Comparison of ENCODE assay signal across 2 cellular contexts in genomic region chr4:27490315-27490714, GRCh38.
TF ChIP-seq lines count a peak whose summit lies in the region.

No MANE protein-coding gene starts in this region.

TF ChIP-seq in H1, 55 proteins besides CTCF, POLR2A, EP300 and RAD21 (continued from another document):
- no peak for TF ChIP-seq CHD7 (IDR thresholded peaks at IDR 0.05; ENCODE audit: insufficient replicate concordance, low read length)
- TF ChIP-seq ATF3 (IDR thresholded peaks at IDR 0.05; ENCODE audit: insufficient read depth, low read depth, low read length), result no peak
- no peak for TF ChIP-seq SAP30 (IDR thresholded peaks at IDR 0.05; ENCODE audit: insufficient read depth, insufficient replicate concordance, low read length)
- no peak for TF ChIP-seq ATF2 (IDR thresholded peaks at IDR 0.05; ENCODE audit: low read length)
- TF ChIP-seq GABPA (IDR thresholded peaks at IDR 0.05; ENCODE audit: borderline replicate concordance, insufficient read depth, low read length), result no peak
- no peak for TF ChIP-seq E2F6 (IDR thresholded peaks at IDR 0.05)

TF ChIP-seq in SK-N-SH treated with all-trans-retinoic acid at 6 μM for 48 hours, 23 proteins besides CTCF, POLR2A, EP300 and RAD21 (continued from another document):
- TF ChIP-seq TSHZ2 (CRISPR knock-in tag; IDR thresholded peaks at IDR 0.05) (no peak), ISL1 (CRISPR knock-in tag; IDR thresholded peaks at IDR 0.05) (no peak)
